Comparison of ENCODE assay signal across 8 cellular contexts in genomic region chr15:99565281-99566156, GRCh38. TPM values are rescaled to one million over a fixed set of nuclear protein-coding genes. Genes with fewer than 3 reads are reported as not detected.
A peak's percentile ranks its signal among the peaks of the same experiment; 100 is the strongest.
DNase-seq lines count a peak whose midpoint lies in the region; ATAC-seq and TF ChIP-seq lines count a peak whose summit lies in the region.

MEF2A (plus strand) TSS chr15:99565984; CDS start chr15:99633120, 67,136 bp downstream.

- H3K4me1 ChIP-seq in skeletal muscle satellite cell (ENCODE audit: control insufficient read depth, insufficient read depth, low read length) = peaks cover 29% of the 10 kb centered on the region

- ATAC-seq in GM18861 (IDR thresholded peaks at IDR 0.05; ENCODE audit: unreplicated experiment) (peak; percentile 35), HG03095 (IDR thresholded peaks at IDR 0.05; ENCODE audit: unreplicated experiment) (peak; percentile 50)

- H3K4me2 ChIP-seq in skeletal muscle satellite cell (ENCODE audit: low read length) = peak within 1 kb of the TSS; percentile 100

- in situ Hi-C loops in T47D (cut with HindIII; ENCODE audit: low pct_unique_long_range_greater_than_20kb, low sequenced_read_pairs) = no loop called here

- H3K9me3 ChIP-seq in iPS-18c (ENCODE audit: control insufficient read depth, insufficient read depth, low read length) (no peaks in the 10 kb centered on the region), skeletal muscle satellite cell (replicated peaks; ENCODE audit: low read length) (no peaks in the 10 kb centered on the region)

- peak within 1 kb of the TSS; percentile 97 for H3K27ac ChIP-seq in VCaP

- DNase-seq in A172 (ENCODE audit: low spot score) (peak; percentile 84), NCI-H2171 treated with DMSO at 0.1 percent for 48 hours (lab: John Stamatoyannopoulos, UW) (peak; percentile 87), T47D (ENCODE audit: low read depth in 1 of 2, low spot score in 1 of 2) (peak; percentile 95 to 96)

- TF ChIP-seq CTCF in VCaP (conservative IDR thresholded peaks at IDR 0.05) = no peak

- no peaks in the 10 kb centered on the region for H3K36me3 ChIP-seq in skeletal muscle satellite cell (ENCODE audit: insufficient read depth, low read length)

- H3K27me3 ChIP-seq in skeletal muscle satellite cell (ENCODE audit: control insufficient read depth, insufficient read depth, low read length) = no peaks in the 10 kb centered on the region

- peak within 1 kb of the TSS; percentile 99 for H3K9ac ChIP-seq in skeletal muscle satellite cell (ENCODE audit: low read depth, low read length)

- peak within 1 kb of the TSS; percentile 95 for H3K4me3 ChIP-seq in iPS-18c (ENCODE audit: insufficient read depth, low read depth, low read length)
- H3K4me3 ChIP-seq in skeletal muscle satellite cell (ENCODE audit: low read length) = peak within 1 kb of the TSS; percentile 99

RNA-seq across cellular contexts. Expression of gene MEF2A, which starts in this region (rescaled TPM):
- 49.6 and 76.3 TPM in 2 replicates for total RNA-seq in A172 (2014; rRNA removed; shearing (Covaris generic))
- 15.9 and 23.3 TPM in 2 replicates for total RNA-seq in skeletal muscle satellite cell (2012; rRNA removed)

Comparison
In these comparisons a context has a peak if more than half of its experiments do, and no peak if none do; other contexts are left out.
1. Peak in every context shown above with its lines: DNase-seq, ATAC-seq, H3K4me3 ChIP-seq and H3K27ac ChIP-seq.